8 cellular contexts compared by ENCODE assay signal in genomic region chr19:13164370-13165090, GRCh38. TPM values are rescaled to one million over a fixed set of nuclear protein-coding genes. Genes with fewer than 3 reads are reported as not detected.
A peak's percentile ranks its signal among the peaks of the same experiment; 100 is the strongest.
DNase-seq lines count a peak whose midpoint lies in the region; ATAC-seq and TF ChIP-seq lines count a peak whose summit lies in the region.

No MANE protein-coding gene starts in this region.

- no peaks in the 10 kb centered on the region for H3K36me3 Mint-ChIP-seq in glutamatergic neuron (ENCODE audit: unreplicated experiment)

- ATAC-seq in omental fat pad (ENCODE audit: low FRiP score) (peak; percentile 6), HG02610 (IDR thresholded peaks at IDR 0.05; ENCODE audit: unreplicated experiment) (no peak)

- peaks cover 20% of the 10 kb centered on the region for H3K4me1 Mint-ChIP-seq in glutamatergic neuron (ENCODE audit: low read depth, unreplicated experiment)

- peaks cover 10% of the 10 kb centered on the region for H3K9me3 Mint-ChIP-seq in glutamatergic neuron (ENCODE audit: unreplicated experiment)

- TF ChIP-seq CTCF in glutamatergic neuron (IDR thresholded peaks at IDR 0.05; ENCODE audit: partially characterized antibody, unreplicated experiment) (no peak), omental fat pad (IDR thresholded peaks at IDR 0.05) (no peak)

- peaks cover 9% of the 10 kb centered on the region for H3K27me3 Mint-ChIP-seq in glutamatergic neuron (ENCODE audit: unreplicated experiment)

- peak overlapping the region; percentile 98 for H3K27ac Mint-ChIP-seq in glutamatergic neuron (ENCODE audit: unreplicated experiment)

- peak; percentile 39 for DNase-seq in activated CD4-positive, CD25-positive, alpha-beta regulatory T cell treated with anti-CD3 and anti-CD28 coated beads, Interleukin-2, amount 50 U/mL, for 72 hours
- DNase-seq in activated CD4-positive, CD25-positive, alpha-beta regulatory T cell (lab: John Stamatoyannopoulos, UW) = no peak
- DNase-seq in NCI-H82 treated with DMSO at 0.1 percent for 48 hours (lab: John Stamatoyannopoulos, UW; ENCODE audit: unreplicated experiment) = peak; percentile 100
- DNase-seq in activated gamma-delta T cell (lab: John Stamatoyannopoulos, UW) = peak; percentile 31
- DNase-seq in glutamatergic neuron = peak; percentile 88
- no peak for DNase-seq in omental fat pad (ENCODE audit: low spot score)
- no peak for DNase-seq in DMS114 treated with DMSO at 0.1 percent for 48 hours (lab: John Stamatoyannopoulos, UW; ENCODE audit: unreplicated experiment)

- H3K4me3 Mint-ChIP-seq in glutamatergic neuron (ENCODE audit: unreplicated experiment) = peak overlapping the region; percentile 82

RNA-seq across cellular contexts. Expression of gene IER2, which starts 14.3 kb away (rescaled TPM):
- total RNA-seq in glutamatergic neuron (ENCODE audit: unreplicated experiment) (109 TPM), omental fat pad (100 to 1,000 TPM; 110 to 253 (median 210) TPM)

RNA-seq across cellular contexts. Expression of gene STX10, which starts 14.4 kb away (rescaled TPM):
- total RNA-seq in glutamatergic neuron (ENCODE audit: unreplicated experiment) (17.2 TPM), omental fat pad (10 to 100 TPM; 41.0 to 97.6 (median 53.9) TPM)

RNA-seq across cellular contexts. Expression of gene NACC1, which starts 46.5 kb away (rescaled TPM):
- total RNA-seq in glutamatergic neuron (ENCODE audit: unreplicated experiment) = 68.6 TPM
- total RNA-seq in omental fat pad = 10 to 100 TPM; 12.0 to 44.7 (median 23.0) TPM

RNA-seq across cellular contexts. Expression of gene TRMT1, which starts 48.0 kb away (rescaled TPM):
- total RNA-seq in glutamatergic neuron (ENCODE audit: unreplicated experiment) = 29.2 TPM
- 10 to 100 TPM; 27.0 to 70.5 (median 39.2) TPM for total RNA-seq in omental fat pad

Comparison
In these comparisons a context has a peak if more than half of its experiments do, and no peak if none do; other contexts are left out.
1. DNase-seq: peak in activated CD4-positive, CD25-positive, alpha-beta regulatory T cell treated with anti-CD3 and anti-CD28 coated beads, Interleukin-2, amount 50 U/mL, for 72 hours (single experiment), NCI-H82 treated with DMSO at 0.1 percent for 48 hours (single experiment), activated gamma-delta T cell (single experiment) and glutamatergic neuron (single experiment); none in activated CD4-positive, CD25-positive, alpha-beta regulatory T cell (0 of 4), omental fat pad (single experiment) and DMS114 treated with DMSO at 0.1 percent for 48 hours (single experiment).